In the genomic region with DNA sequence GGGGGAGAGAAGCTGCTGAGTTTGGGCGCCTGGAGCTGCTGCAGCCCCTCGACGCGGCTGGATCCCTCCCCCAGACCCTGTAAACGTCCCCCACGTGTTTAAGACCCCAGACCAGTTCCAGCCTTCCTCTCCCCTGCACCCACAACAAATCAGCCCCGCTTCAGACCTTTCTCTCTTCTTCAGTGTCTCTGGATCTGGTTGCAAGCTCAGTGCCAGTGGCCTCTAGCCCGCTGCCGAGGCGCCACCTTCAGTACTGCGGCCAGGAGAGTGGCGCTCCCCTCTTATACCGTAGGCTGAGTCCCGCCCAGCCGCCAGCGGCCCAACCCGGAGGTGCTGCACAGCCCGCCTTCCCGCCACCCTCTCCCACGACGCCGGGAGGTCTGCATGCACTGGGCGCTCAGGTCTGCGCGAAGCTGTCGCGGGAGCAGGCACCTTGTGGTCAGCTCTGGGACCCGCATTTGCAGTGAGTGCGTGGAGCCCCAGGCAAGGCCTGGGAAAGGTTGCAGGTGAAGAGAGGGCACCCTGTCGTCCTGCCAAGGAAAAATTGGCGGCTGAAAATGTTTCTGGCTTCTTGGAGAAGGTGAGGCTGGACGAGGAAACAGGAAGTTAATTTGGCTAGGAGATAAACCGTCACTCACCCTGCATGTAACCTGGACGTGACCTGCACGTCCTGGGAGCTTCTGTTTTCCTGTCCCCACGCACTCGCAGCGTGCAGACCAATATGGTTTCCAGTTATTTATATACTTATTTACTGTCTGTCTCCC, we compare ENCODE assay signal across 9 cellular contexts. TPM values are rescaled to one million over a fixed set of nuclear protein-coding genes. Genes with fewer than 3 reads are reported as not detected.
DNase-seq lines count a peak whose midpoint lies in the region; ATAC-seq and TF ChIP-seq lines count a peak whose summit lies in the region.
"Had no signal": no experiment of that assay in that cellular context is flagged by ENCODE, and none has a peak within 500 bp of the region (broad histone marks: within the 10 kb centered on the region; RNA-seq: fewer than 3 reads in every experiment).

A gene with protein sequence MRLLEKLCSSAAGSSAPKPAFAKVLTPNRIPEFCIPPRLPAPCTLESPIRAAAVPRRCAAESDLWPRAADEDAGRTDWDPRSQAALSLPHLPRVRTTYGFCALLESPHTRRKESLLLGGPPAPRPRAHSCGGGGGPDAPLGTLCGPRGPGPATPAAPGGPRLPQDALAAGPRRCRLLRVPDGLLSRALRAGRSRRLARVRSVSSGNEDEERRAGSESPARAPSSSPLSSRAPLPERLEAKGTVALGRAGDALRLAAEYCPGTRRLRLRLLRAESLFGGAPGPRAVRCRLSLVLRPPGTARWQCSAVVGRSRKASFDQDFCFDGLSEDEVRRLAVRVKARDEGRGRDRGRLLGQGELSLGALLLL (minus strand): TSS at position 257 of the 764 bp plus-strand sequence. CDS start 301 bp downstream, outside the sequence.

- intact Hi-C loops in right lobe of liver (cut with DNase I), result no loop called here

- H3K4me1 Mint-ChIP-seq in stimulated activated naive B cell treated with anti-CD40 and anti-IgM and Interleukin-4, amounts not matched to agents 10 μg/mL and 1 μg/mL and 100 μg/mL, for 72 hours, result peaks cover 12 to 18% of the 10 kb centered on the region in 2 donors

- WGBS in right lobe of liver (ENCODE audit: insufficient coverage, low coverage, low lambda C conversion rate, missing lambda C conversion rate), result 40% methylated on average over 17 of the region's 38 CpGs

- no peak for TF ChIP-seq CTCF in right lobe of liver (IDR thresholded peaks at IDR 0.05)

- ATAC-seq in right lobe of liver, result peak; percentile 86 to 91 (median 88)
- peak in 1 of 2 donors; percentile 27 for ATAC-seq in stimulated activated naive B cell treated with anti-CD40 and anti-IgM and Interleukin-4, amounts not matched to agents 10 μg/mL and 1 μg/mL and 100 μg/mL, for 72 hours (replicated peaks)
- ATAC-seq: HCT116 had no signal

- peak within 1 kb of the TSS; percentile 48 to 68 for H3K4me3 Mint-ChIP-seq in stimulated activated naive B cell treated with anti-CD40 and anti-IgM and Interleukin-4, amounts not matched to agents 10 μg/mL and 1 μg/mL and 100 μg/mL, for 72 hours

- peak within 1 kb of the TSS; percentile 73 for H3K27ac Mint-ChIP-seq in stimulated activated naive B cell treated with anti-CD40 and anti-IgM and Interleukin-4, amounts not matched to agents 10 μg/mL and 1 μg/mL and 100 μg/mL, for 72 hours

- no peaks in the 10 kb centered on the region for H3K36me3 ChIP-seq in NT2/D1 (ENCODE audit: insufficient read depth, insufficient read length, low read length)
- no peaks in the 10 kb centered on the region for H3K36me3 ChIP-seq in right lobe of liver

- H3K4me3 ChIP-seq in NT2/D1 (ENCODE audit: insufficient read length, low read depth), result peak within 1 kb of the TSS; percentile 49
- peak within 1 kb of the TSS; percentile 32 to 44 (median 41) for H3K4me3 ChIP-seq in right lobe of liver

- H3K4me1 ChIP-seq in NT2/D1 (ENCODE audit: insufficient read depth, insufficient read length) (peaks cover 5% of the 10 kb centered on the region), right lobe of liver (peaks cover 0 to 7% (median 0%) of the 10 kb centered on the region in 4 donors)

- peaks cover 46 to 47% of the 10 kb centered on the region in 2 donors for H3K27me3 Mint-ChIP-seq in stimulated activated naive B cell treated with anti-CD40 and anti-IgM and Interleukin-4, amounts not matched to agents 10 μg/mL and 1 μg/mL and 100 μg/mL, for 72 hours

- H3K9me3 ChIP-seq in NT2/D1 (ENCODE audit: insufficient read depth, low read length) (peaks cover 12% of the 10 kb centered on the region; the same call in 1 of the 2 replicates), right lobe of liver (no peaks in the 10 kb centered on the region)

- H3K27me3 ChIP-seq in NT2/D1 (ENCODE audit: insufficient read depth, insufficient read length), result peaks cover 55% of the 10 kb centered on the region
- peaks cover 5 to 24% of the 10 kb centered on the region in 2 donors for H3K27me3 ChIP-seq in right lobe of liver

- H3K36me3 Mint-ChIP-seq in stimulated activated naive B cell treated with anti-CD40 and anti-IgM and Interleukin-4, amounts not matched to agents 10 μg/mL and 1 μg/mL and 100 μg/mL, for 72 hours, result no peaks in the 10 kb centered on the region

- H3K9ac ChIP-seq in NT2/D1 (ENCODE audit: insufficient read length, low read depth), result peak within 1 kb of the TSS; percentile 71

- H3K27ac ChIP-seq in right lobe of liver, result peak within 1 kb of the TSS in 2 of 3 donors; percentile 25 to 45

- TF ChIP-seq POLR2A in right lobe of liver (IDR thresholded peaks at IDR 0.05), result peak; percentile 64

- DNase-seq in D341Med (ENCODE audit: low spot score), result peak; percentile 41
- no peak for DNase-seq in NT2/D1 (ENCODE audit: low read depth, low spot score)
- DNase-seq in cerebellum (ENCODE audit: low spot score), result peak; percentile 5
- peak; percentile 60 to 79 (median 74) for DNase-seq in right lobe of liver
- no peak for DNase-seq in stimulated activated naive B cell treated with anti-CD40 and anti-IgM and Interleukin-4, amounts not matched to agents 10 μg/mL and 1 μg/mL and 100 μg/mL, for 72 hours
- no peak for DNase-seq in amniotic stem cell (lab: John Stamatoyannopoulos, UW)
- DNase-seq in NCI-H146 (lab: John Stamatoyannopoulos, UW), result no peak
- DNase-seq in HuH-7.5 (ENCODE audit: low spot score), result no peak

- no peaks in the 10 kb centered on the region for H3K9me3 Mint-ChIP-seq in stimulated activated naive B cell treated with anti-CD40 and anti-IgM and Interleukin-4, amounts not matched to agents 10 μg/mL and 1 μg/mL and 100 μg/mL, for 72 hours

RNA-seq across cellular contexts. Expression of the gene that starts here (rescaled TPM):
- total RNA-seq in cerebellum (2.0 TPM), right lobe of liver (1 to 10 TPM in 5 of 6 experiments, under 1 TPM in 1; 0.37 to 4.6 (median 1.4) TPM)

Comparison
In these comparisons a context has a peak if more than half of its experiments do, and no peak if none do; other contexts are left out.
1. DNase-seq: peak in D341Med (single experiment), cerebellum (single experiment) and right lobe of liver (3 of 3); none in NT2/D1 (single experiment), stimulated activated naive B cell treated with anti-CD40 and anti-IgM and Interleukin-4, amounts not matched to agents 10 μg/mL and 1 μg/mL and 100 μg/mL, for 72 hours (single experiment), amniotic stem cell (single experiment), NCI-H146 (single experiment) and HuH-7.5 (single experiment).